In genomic region chr1:19582318-19582717, GRCh38 we compare ENCODE assay signal across 8 cellular contexts.
DNase-seq lines count a peak whose midpoint lies in the region; ATAC-seq, FAIRE-seq and TF ChIP-seq lines count a peak whose summit lies in the region.

No MANE protein-coding gene starts in this region.

- no peak overlapping the region for H3K4me3 ChIP-seq in cardiac fibroblast (replicated peaks in 1 of 2; ENCODE audit: low read depth in 2 of 2, low read length in 2 of 2)

- TF ChIP-seq POLR2A in H54 (IDR thresholded peaks at IDR 0.05; ENCODE audit: low read depth, low read length): no peak

- ATAC-seq in GM21526 (IDR thresholded peaks at IDR 0.05; ENCODE audit: low FRiP score, unreplicated experiment): no peak

- TF ChIP-seq CTCF in LNCAP (IDR thresholded peaks at IDR 0.05) (peak; percentile 46; the same call in 1 of the 2 replicates), cardiac fibroblast (IDR thresholded peaks at IDR 0.05; ENCODE audit: low read depth, low read length) (peak; percentile 69)

- no peak for FAIRE-seq in H54 (lab: Jason Lieb, UNC)

- peak; percentile 87 for DNase-seq in ELF-1 (ENCODE audit: low read depth, low spot score)
- peak; percentile 49 to 65 (median 54) for DNase-seq in activated CD4-positive, CD25-positive, alpha-beta regulatory T cell (lab: John Stamatoyannopoulos, UW)
- peak in 1 of 2 donors; percentile 44 for DNase-seq in cardiac fibroblast (ENCODE audit: low read depth in 2 of 2)
- DNase-seq in lung microvascular endothelial cell (ENCODE audit: low read depth in 2 of 2): peak; percentile 24 to 49
- DNase-seq in stimulated activated CD8-positive, alpha-beta memory T cell treated with anti-CD3 and anti-CD28 coated beads, Interleukin-7, amount 100 ng/mL, for 4 hours (ENCODE audit: low read depth in 2 of 2): peak; percentile 62 to 63
- no peak for DNase-seq in H54 (ENCODE audit: insufficient read length, low spot score)
